Comparison of ENCODE assay signal across 1 cellular context in the genomic region with DNA sequence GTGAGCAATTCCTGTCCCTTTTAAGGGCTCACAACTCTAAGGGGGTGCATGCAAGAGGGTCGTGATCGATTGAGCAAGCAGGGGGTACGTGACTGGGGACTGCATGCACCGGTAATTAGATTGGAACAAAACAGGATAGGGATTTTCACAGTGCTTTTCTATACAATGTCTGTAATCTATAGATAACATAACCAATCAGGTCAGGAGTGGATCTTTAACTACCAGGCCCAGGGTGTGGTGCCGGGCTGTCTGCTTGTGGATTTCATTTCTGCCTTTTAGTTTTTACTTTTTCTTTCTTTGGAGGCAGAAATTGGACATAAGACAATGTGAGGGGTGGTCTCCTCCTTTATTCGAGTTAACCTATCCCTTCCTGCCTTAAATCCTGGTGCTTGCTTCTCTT.
A peak's percentile ranks its signal among the peaks of the same experiment; 100 is the strongest.
TF ChIP-seq lines count a peak whose summit lies in the region.

No MANE protein-coding gene starts in this region.

TF ChIP-seq in K562, 482 proteins besides CTCF, POLR2A, EP300 and RAD21:
- TF ChIP-seq TCF3 (CRISPR knock-in tag; IDR thresholded peaks at IDR 0.05) (peak; percentile 35), CBFA2T3 (IDR thresholded peaks at IDR 0.05) (peak; percentile 68), TAL1 (IDR thresholded peaks at IDR 0.05) (peak; percentile 51; the same call in 1 of the 2 replicates), NCOR1 (IDR thresholded peaks at IDR 0.05) (0 out of 2 replicates have a peak, but pooled peaks have one; percentile 9), CBFA2T2 (conservative IDR thresholded peaks at IDR 0.05) (peak; percentile 43; the same call in 1 of the 2 replicates), SOX6 (IDR thresholded peaks at IDR 0.05) (peak; percentile 35; the same call in 1 of the 2 replicates), ARID1B (IDR thresholded peaks at IDR 0.05) (peak; percentile 45)
